8 cellular contexts compared by ENCODE assay signal in genomic region chr3:194768586-194768985, GRCh38.
A peak's percentile ranks its signal among the peaks of the same experiment; 100 is the strongest.
DNase-seq lines count a peak whose midpoint lies in the region; ATAC-seq and TF ChIP-seq lines count a peak whose summit lies in the region.

No MANE protein-coding gene starts in this region.

- no peaks in the 10 kb centered on the region for H3K27me3 Mint-ChIP-seq in activated naive CD8-positive, alpha-beta T cell
- peaks cover 29% of the 10 kb centered on the region for H3K27me3 Mint-ChIP-seq in type B pancreatic cell

- H3K27ac Mint-ChIP-seq in activated naive CD8-positive, alpha-beta T cell: peak overlapping the region; percentile 94
- peak overlapping the region; percentile 31 for H3K27ac Mint-ChIP-seq in type B pancreatic cell

- no peaks in the 10 kb centered on the region for H3K27me3 ChIP-seq in left ventricle myocardium inferior (ENCODE audit: low read depth)
- peaks cover 0 to 2% of the 10 kb centered on the region in 2 donors for H3K27me3 ChIP-seq in mucosa of rectum (ENCODE audit: control insufficient read depth in 2 of 2, insufficient read depth in 2 of 2, low read length in 2 of 2)
- H3K27me3 ChIP-seq in MG63: no peaks in the 10 kb centered on the region

- no peaks in the 10 kb centered on the region for H3K9me3 Mint-ChIP-seq in activated naive CD8-positive, alpha-beta T cell (ENCODE audit: low read depth)
- no peaks in the 10 kb centered on the region for H3K9me3 Mint-ChIP-seq in type B pancreatic cell

- no peaks in the 10 kb centered on the region for H3K36me3 ChIP-seq in left ventricle myocardium inferior
- no peaks in the 10 kb centered on the region for H3K36me3 ChIP-seq in mucosa of rectum (ENCODE audit: control insufficient read depth in 2 of 2, insufficient read depth in 2 of 2, low read length in 2 of 2)
- no peaks in the 10 kb centered on the region for H3K36me3 ChIP-seq in MG63

- H3K9ac ChIP-seq in mucosa of rectum (ENCODE audit: low read depth in 1 of 2, low read length in 2 of 2): no peak overlapping the region

- DNase-seq in left ventricle myocardium inferior (no peak), left ventricle myocardium superior (no peak), type B pancreatic cell (ENCODE audit: extremely low spot score, unreplicated experiment) (no peak), MG63 (no peak)

- peak overlapping the region; percentile 30 for H3K27ac ChIP-seq in left ventricle myocardium inferior (replicated peaks)
- peak overlapping the region in 1 of 2 donors; percentile 11 for H3K27ac ChIP-seq in mucosa of rectum (ENCODE audit: low read depth in 2 of 2, low read length in 2 of 2)

- TF ChIP-seq CTCF in left ventricle myocardium inferior (IDR thresholded peaks at IDR 0.05; ENCODE audit: borderline replicate concordance): no peak
- no peak for TF ChIP-seq CTCF in type B pancreatic cell (conservative IDR thresholded peaks at IDR 0.05)

- H3K4me1 Mint-ChIP-seq in activated naive CD8-positive, alpha-beta T cell (ENCODE audit: low read depth): peaks cover 23% of the 10 kb centered on the region
- peaks cover 31% of the 10 kb centered on the region for H3K4me1 Mint-ChIP-seq in type B pancreatic cell (ENCODE audit: unreplicated experiment)

- peak overlapping the region; percentile 88 for H3K4me3 Mint-ChIP-seq in activated naive CD8-positive, alpha-beta T cell
- peak overlapping the region; percentile 81 for H3K4me3 Mint-ChIP-seq in type B pancreatic cell

- peak overlapping the region; percentile 64 for H3K4me3 ChIP-seq in left ventricle myocardium inferior
- H3K4me3 ChIP-seq in mucosa of rectum (ENCODE audit: low read length in 2 of 2): peak overlapping the region; percentile 27 to 58
- H3K4me3 ChIP-seq in MG63: no peak overlapping the region

- intact Hi-C loops in left ventricle myocardium inferior (cut with micrococcal nuclease): no loop called here
- intact Hi-C loops in left ventricle myocardium superior (cut with micrococcal nuclease): loop anchor here (10.0 kb wide), 1 partner anchor 74 kb away; no protein-coding TSS in a partner anchor

- H3K4me1 ChIP-seq in left ventricle myocardium inferior (peaks cover 22% of the 10 kb centered on the region), mucosa of rectum (ENCODE audit: control insufficient read depth in 2 of 2, insufficient read depth in 2 of 2, low read length in 2 of 2) (peaks cover 17 to 20% of the 10 kb centered on the region in 2 donors)

- no peaks in the 10 kb centered on the region for H3K36me3 Mint-ChIP-seq in activated naive CD8-positive, alpha-beta T cell
- no peaks in the 10 kb centered on the region for H3K36me3 Mint-ChIP-seq in type B pancreatic cell

- H3K9me3 ChIP-seq in left ventricle myocardium inferior (replicated peaks) (no peaks in the 10 kb centered on the region), mucosa of rectum (ENCODE audit: control insufficient read depth in 2 of 2, low read length in 2 of 2) (no peaks in the 10 kb centered on the region), MG63 (no peaks in the 10 kb centered on the region)

- ATAC-seq in left ventricle myocardium superior (no peak), GM18519 (IDR thresholded peaks at IDR 0.05; ENCODE audit: low FRiP score, unreplicated experiment) (no peak), GM19467 (IDR thresholded peaks at IDR 0.05; ENCODE audit: unreplicated experiment) (no peak)
